Comparison of ENCODE assay signal across 7 cellular contexts in the genomic region with DNA sequence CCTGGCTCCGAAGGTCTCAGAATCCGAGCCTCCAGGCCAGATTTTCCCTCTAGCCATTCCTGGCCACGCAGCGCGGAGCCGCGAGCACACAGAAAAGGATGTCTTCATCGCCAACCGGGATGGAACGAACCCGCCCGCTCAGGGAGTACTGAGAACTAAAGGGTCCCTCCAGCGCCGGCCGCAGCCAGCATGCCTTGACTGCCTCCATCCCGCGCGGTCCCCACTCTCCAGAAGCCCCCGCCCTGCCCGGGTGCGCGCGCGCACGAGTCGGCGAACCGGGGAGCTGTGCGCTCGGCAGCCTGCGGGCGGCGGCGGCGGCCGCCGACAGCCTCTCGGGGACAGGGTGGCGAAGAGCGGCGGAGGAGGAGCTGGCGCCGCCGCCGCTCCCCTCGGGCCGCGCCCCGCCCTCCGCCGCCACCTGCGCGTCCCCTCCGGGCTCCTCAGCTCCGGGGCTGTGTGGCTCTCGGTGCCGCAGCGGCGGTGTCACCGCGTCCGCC. TPM values are rescaled to one million over a fixed set of nuclear protein-coding genes. Genes with fewer than 3 reads are reported as not detected.
DNase-seq lines count a peak whose midpoint lies in the region; ATAC-seq and TF ChIP-seq lines count a peak whose summit lies in the region.

No MANE protein-coding gene starts in this region.

- H3K4me1 Mint-ChIP-seq in brain: peaks cover 42% of the 10 kb centered on the region

- peak overlapping the region in 3 of 5 experiments; percentile 50 to 91 (median 80) for H3K27ac Mint-ChIP-seq in brain

- H3K36me3 Mint-ChIP-seq in brain: peaks cover 11% of the 10 kb centered on the region

- intact Hi-C loops in left lung (cut with DNase I): no loop called here

- H3K4me3 ChIP-seq in left lung: peak overlapping the region; percentile 38 to 39
- H3K4me3 ChIP-seq in subcutaneous abdominal adipose tissue (ENCODE audit: low read depth in 1 of 5, low read length in 5 of 5): peak overlapping the region in 4 of 5 donors; percentile 53 to 64 (median 62)

- H3K27ac ChIP-seq in left lung (no peak overlapping the region), subcutaneous abdominal adipose tissue (ENCODE audit: low read depth, low read length) (no peak overlapping the region)

- H3K36me3 ChIP-seq in left lung: no peaks in the 10 kb centered on the region
- no peaks in the 10 kb centered on the region for H3K36me3 ChIP-seq in subcutaneous abdominal adipose tissue (ENCODE audit: control insufficient read depth in 5 of 5, insufficient read depth in 5 of 5, low read length in 5 of 5)

- H3K9me3 ChIP-seq in left lung: no peaks in the 10 kb centered on the region
- H3K9me3 ChIP-seq in subcutaneous abdominal adipose tissue (ENCODE audit: control insufficient read depth in 5 of 5, low read length in 5 of 5): no peaks in the 10 kb centered on the region

- H3K4me3 Mint-ChIP-seq in brain: peak overlapping the region; percentile 83 to 97 (median 89)

- H3K4me1 ChIP-seq in left lung: peaks cover 0 to 6% of the 10 kb centered on the region in 2 donors
- H3K4me1 ChIP-seq in subcutaneous abdominal adipose tissue (ENCODE audit: control insufficient read depth in 5 of 5, insufficient read depth in 5 of 5, low read length in 5 of 5): peaks cover 0 to 14% (median 11%) of the 10 kb centered on the region in 5 donors

- peaks cover 0 to 59% of the 10 kb centered on the region in 2 donors for H3K27me3 ChIP-seq in left lung
- H3K27me3 ChIP-seq in subcutaneous abdominal adipose tissue (ENCODE audit: control insufficient read depth in 5 of 5, insufficient read depth in 4 of 5, low read length in 5 of 5): peaks cover 2 to 25% (median 10%) of the 10 kb centered on the region in 5 donors

- ATAC-seq in left lung (peak; percentile 83), HG02588 (IDR thresholded peaks at IDR 0.05; ENCODE audit: unreplicated experiment) (no peak)

- DNase-seq in NCI-H1105 (lab: John Stamatoyannopoulos, UW) (peak; percentile 67), left lung (peak; percentile 40 to 81), activated gamma-delta T cell (lab: John Stamatoyannopoulos, UW) (no peak), OCI-M1 (lab: John Stamatoyannopoulos, UW) (no peak)

- peaks cover 34% of the 10 kb centered on the region for H3K27me3 Mint-ChIP-seq in brain

- TF ChIP-seq CTCF in brain (conservative IDR thresholded peaks at IDR 0.05) (peak in 1 of 2 experiments; percentile 40), left lung (IDR thresholded peaks at IDR 0.05) (no peak)

- peaks cover 0 to 4% (median 3%) of the 10 kb centered on the region in 5 experiments for H3K9me3 Mint-ChIP-seq in brain

- no peak overlapping the region for H3K9ac ChIP-seq in subcutaneous abdominal adipose tissue (ENCODE audit: low read length in 5 of 5)

RNA-seq across cellular contexts. Expression of a gene that starts 0.6 kb away (rescaled TPM):
- polyA plus RNA-seq in brain (ENCODE audit: insufficient read depth, low read depth, low replicate concordance): 19.2 TPM
- total RNA-seq in left lung: 1 to 10 TPM; 2.4 to 8.9 TPM

Comparison
In these comparisons a context has a peak if more than half of its experiments do, and no peak if none do; other contexts are left out.
1. DNase-seq: peak in NCI-H1105 (single experiment) and left lung (2 of 2); none in activated gamma-delta T cell (single experiment) and OCI-M1 (single experiment).